Comparison of ENCODE assay signal across 21 cellular contexts in genomic region chr18:55243255-55243654, GRCh38.
A peak's percentile ranks its signal among the peaks of the same experiment; 100 is the strongest.
DNase-seq lines count a peak whose midpoint lies in the region; ATAC-seq and TF ChIP-seq lines count a peak whose summit lies in the region.
"Had no signal": no experiment of that assay in that cellular context is flagged by ENCODE, and none has a peak within 500 bp of the region (broad histone marks: within the 10 kb centered on the region; RNA-seq: fewer than 3 reads in every experiment).

No MANE protein-coding gene starts in this region.

- peaks cover 59% of the 10 kb centered on the region for H3K36me3 Mint-ChIP-seq in Caco-2 (ENCODE audit: insufficient read depth, unreplicated experiment)

- H3K4me1 Mint-ChIP-seq in Caco-2 (ENCODE audit: low read depth, unreplicated experiment): peaks cover 27% of the 10 kb centered on the region
- H3K4me1 Mint-ChIP-seq: activated CD4-positive, alpha-beta T cell treated with anti-CD3 and anti-CD28 coated beads, Interleukin-2, amount 10 ng/mL, durations not matched to agents 24 days and 14 days had no signal

- ATAC-seq in Right ventricle myocardium superior (ENCODE audit: poor library complexity): no peak
- ATAC-seq in gastrocnemius medialis: no peak
- no peak for ATAC-seq in GM21529 (IDR thresholded peaks at IDR 0.05; ENCODE audit: unreplicated experiment)
- no peak for ATAC-seq in GM21619 (IDR thresholded peaks at IDR 0.05; ENCODE audit: unreplicated experiment)
- ATAC-seq: body of pancreas had no signal

- H3K27ac ChIP-seq in left ventricle myocardium inferior (replicated peaks) (peak overlapping the region; percentile 88), dorsolateral prefrontal cortex (peak overlapping the region in 52 of 59 donors; percentile 16 to 90 (median 80)), gastrocnemius medialis (peak overlapping the region; percentile 30 to 69 (median 68)), vagina (peak overlapping the region; percentile 20)
- H3K27ac ChIP-seq: body of pancreas, C4-2B, PC-9, SK-N-MC had no signal

- DNase-seq in left ventricle myocardium inferior: no peak
- DNase-seq in Right ventricle myocardium superior: no peak
- no peak for DNase-seq in dorsolateral prefrontal cortex
- DNase-seq in gastrocnemius medialis: no peak
- DNase-seq in vagina (ENCODE audit: extremely low spot score in 2 of 2): no peak
- DNase-seq in Caco-2: no peak
- DNase-seq: activated CD4-positive, alpha-beta T cell treated with anti-CD3 and anti-CD28 coated beads, Interleukin-2, amount 10 ng/mL, durations not matched to agents 24 days and 14 days; activated CD8-positive, alpha-beta memory T cell treated with anti-CD3 and anti-CD28 coated beads, Interleukin-2, amount 50 U/mL, for 48 hours; activated naive CD4-positive, alpha-beta T cell treated with anti-CD3 and anti-CD28 coated beads for 36 hours; body of pancreas; GOT3; hypothalamus; kidney glomerular epithelial cell; PC-9; trophoblast cell had no signal

- H3K27ac Mint-ChIP-seq in Caco-2 (ENCODE audit: unreplicated experiment): no peak overlapping the region
- H3K27ac Mint-ChIP-seq: activated CD4-positive, alpha-beta T cell treated with anti-CD3 and anti-CD28 coated beads, Interleukin-2, amount 10 ng/mL, durations not matched to agents 24 days and 14 days; activated naive CD4-positive, alpha-beta T cell treated with anti-CD3 and anti-CD28 coated beads for 36 hours had no signal

- no peaks in the 10 kb centered on the region for H3K27me3 Mint-ChIP-seq in Caco-2 (ENCODE audit: insufficient read depth, unreplicated experiment)

- POLR2A ChIA-PET in Caco-2 (lab: Charles Lee): no interaction called here

- no peak overlapping the region for H3K4me3 Mint-ChIP-seq in Caco-2 (ENCODE audit: unreplicated experiment)
- H3K4me3 Mint-ChIP-seq: activated CD4-positive, alpha-beta T cell treated with anti-CD3 and anti-CD28 coated beads, Interleukin-2, amount 10 ng/mL, durations not matched to agents 24 days and 14 days; activated naive CD4-positive, alpha-beta T cell treated with anti-CD3 and anti-CD28 coated beads for 36 hours had no signal

- peaks cover 97% of the 10 kb centered on the region for H3K4me1 ChIP-seq in left ventricle myocardium inferior
- peaks cover 23 to 56% of the 10 kb centered on the region in 2 donors for H3K4me1 ChIP-seq in gastrocnemius medialis
- peaks cover 39% of the 10 kb centered on the region for H3K4me1 ChIP-seq in vagina
- 0 out of 2 replicates have a peak, but pooled peaks cover 6% of the 10 kb centered on the region for H3K4me1 ChIP-seq in Caco-2

- CTCF ChIA-PET in Caco-2 (lab: Charles Lee): no interaction called here

- in situ Hi-C loops in gastrocnemius medialis (cut with MboI; ENCODE audit: low sequenced_read_pairs in 4 of 4): loop anchor here in 3 of 4 donors (25.0 kb wide), 5 partner anchors 94 to 1344 kb away; partner anchors contain the start of gene TCF4 (in 3 of the 3)

- H3K36me3 ChIP-seq in left ventricle myocardium inferior (no peaks in the 10 kb centered on the region), gastrocnemius medialis (no peaks in the 10 kb centered on the region), vagina (no peaks in the 10 kb centered on the region), Caco-2 (ENCODE audit: control insufficient read depth, insufficient read depth, low read length) (no peaks in the 10 kb centered on the region)
- H3K36me3 ChIP-seq: ovary had no signal

- no peak for TF ChIP-seq CTCF in left ventricle myocardium inferior (IDR thresholded peaks at IDR 0.05; ENCODE audit: borderline replicate concordance)
- no peak for TF ChIP-seq CTCF in dorsolateral prefrontal cortex (IDR thresholded peaks at IDR 0.05 in 54 of 56, conservative IDR thresholded peaks at IDR 0.05 in 2 of 56; ENCODE audit: low read depth in 1 of 56, partially characterized antibody in 56 of 56)
- TF ChIP-seq CTCF in gastrocnemius medialis (IDR thresholded peaks at IDR 0.05 in 4 of 5, conservative IDR thresholded peaks at IDR 0.05 in 1 of 5): no peak
- no peak for TF ChIP-seq CTCF in vagina (IDR thresholded peaks at IDR 0.05)
- TF ChIP-seq CTCF in Caco-2 (IDR thresholded peaks at IDR 0.05; ENCODE audit: insufficient read depth in 1 of 2, low read depth in 1 of 2, low read length in 1 of 2, severe bottlenecking in 1 of 2, unreplicated experiment in 1 of 2): no peak

- H3K9me3 ChIP-seq in left ventricle myocardium inferior (replicated peaks) (no peaks in the 10 kb centered on the region), gastrocnemius medialis (no peaks in the 10 kb centered on the region), vagina (no peaks in the 10 kb centered on the region), Caco-2 (no peaks in the 10 kb centered on the region)
- H3K9me3 ChIP-seq: body of pancreas, ovary had no signal

- intact Hi-C loops in left ventricle myocardium inferior (cut with micrococcal nuclease) (no loop called here), Right ventricle myocardium superior (cut with DNase I) (loop anchor here (5.0 kb wide), 1 partner anchor 84 kb away; no protein-coding TSS in a partner anchor), dorsolateral prefrontal cortex (cut with DNase I) (no loop called here), gastrocnemius medialis (cut with DNase I; ENCODE audit: low total_unique reads) (no loop called here), vagina (cut with DNase I) (loop anchor here (10.0 kb wide), 1 partner anchor 342 kb away; the partner anchor contains the start of gene TCF4), Caco-2 (cut with micrococcal nuclease; ENCODE audit: unreplicated experiment) (no loop called here)

- H3K4me3 ChIP-seq in left ventricle myocardium inferior (peak overlapping the region; percentile 18), dorsolateral prefrontal cortex (no peak overlapping the region), gastrocnemius medialis (no peak overlapping the region), vagina (no peak overlapping the region), Caco-2 (ENCODE audit: low read depth, low read length) (no peak overlapping the region)
- H3K4me3 ChIP-seq: body of pancreas, ovary, PC-9, SK-N-MC, skin epidermis had no signal

- TF ChIP-seq POLR2A in gastrocnemius medialis (IDR thresholded peaks at IDR 0.05) (no peak), vagina (IDR thresholded peaks at IDR 0.05) (no peak)

- BruUV-seq in Caco-2 (replicated peaks; lab: Mats Ljungman, UMichigan): no TSS peak

- H3K27me3 ChIP-seq in left ventricle myocardium inferior (ENCODE audit: low read depth): no peaks in the 10 kb centered on the region
- no peaks in the 10 kb centered on the region for H3K27me3 ChIP-seq in dorsolateral prefrontal cortex
- no peaks in the 10 kb centered on the region for H3K27me3 ChIP-seq in gastrocnemius medialis
- no peaks in the 10 kb centered on the region for H3K27me3 ChIP-seq in vagina
- H3K27me3 ChIP-seq in Caco-2 (replicated peaks; ENCODE audit: control insufficient read depth, insufficient read depth, low read length): no peaks in the 10 kb centered on the region
- H3K27me3 ChIP-seq: body of pancreas, ovary had no signal

- no peaks in the 10 kb centered on the region for H3K9me3 Mint-ChIP-seq in Caco-2 (ENCODE audit: unreplicated experiment)
- H3K9me3 Mint-ChIP-seq: activated CD4-positive, alpha-beta T cell treated with anti-CD3 and anti-CD28 coated beads, Interleukin-2, amount 10 ng/mL, durations not matched to agents 24 days and 14 days; activated naive CD4-positive, alpha-beta T cell treated with anti-CD3 and anti-CD28 coated beads for 36 hours had no signal

Comparison
In these comparisons a context has a peak if more than half of its experiments do, and no peak if none do; other contexts are left out.
1. intact Hi-C loops: an anchor here in Right ventricle myocardium superior (5.0 kb wide) and vagina (10.0 kb wide); none called in left ventricle myocardium inferior, dorsolateral prefrontal cortex, gastrocnemius medialis and Caco-2.
2. H3K27ac ChIP-seq: peak in every context shown above with its lines; median percentile 88 in left ventricle myocardium inferior; 80 in dorsolateral prefrontal cortex; 68 in gastrocnemius medialis; 20 in vagina.